ENCODE assay signal across 8 cellular contexts in genomic region chr10:12902135-12902572, GRCh38.
DNase-seq lines count a peak whose midpoint lies in the region; ATAC-seq and TF ChIP-seq lines count a peak whose summit lies in the region.

No MANE protein-coding gene starts in this region.

- ATAC-seq in HG03565 (IDR thresholded peaks at IDR 0.05; ENCODE audit: unreplicated experiment), result no peak

- peak; percentile 76 for DNase-seq in AG20443 (ENCODE audit: low spot score)
- DNase-seq in GM13976 (ENCODE audit: low spot score), result peak; percentile 81
- DNase-seq in NCI-H345 treated with DMSO at 0.1 percent for 48 hours (lab: John Stamatoyannopoulos, UW; ENCODE audit: unreplicated experiment), result peak; percentile 5
- DNase-seq in activated CD8-positive, alpha-beta memory T cell treated with anti-CD3 and anti-CD28 coated beads for 48 hours (ENCODE audit: low read depth in 2 of 3, low spot score in 2 of 3), result peak in 2 of 3 experiments; percentile 10 to 27
- DNase-seq in fibroblast of lung (ENCODE audit: low read depth in 2 of 2), result peak; percentile 47 to 66
- peak; percentile 96 for DNase-seq in osteoblast (ENCODE audit: insufficient read length, low spot score, missing footprints)
- DNase-seq in NCI-H526 treated with DMSO at 0.1 percent for 48 hours (lab: John Stamatoyannopoulos, UW), result no peak

- H3K4me1 ChIP-seq in fibroblast of lung (ENCODE audit: control insufficient read depth, extremely low read depth, insufficient read depth, low read length) (no peaks in the 10 kb centered on the region), osteoblast (ENCODE audit: insufficient read depth, low read length) (no peaks in the 10 kb centered on the region)

- no peaks in the 10 kb centered on the region for H3K79me2 ChIP-seq in fibroblast of lung (ENCODE audit: control insufficient read depth, insufficient read depth, low read length)
- H3K79me2 ChIP-seq in osteoblast (ENCODE audit: insufficient read depth, low read length), result no peaks in the 10 kb centered on the region

- no peaks in the 10 kb centered on the region for H4K20me1 ChIP-seq in fibroblast of lung (ENCODE audit: control insufficient read depth, extremely low read depth, insufficient read depth, low read length)
- no peaks in the 10 kb centered on the region for H4K20me1 ChIP-seq in osteoblast (ENCODE audit: insufficient read depth, low read length)

- H3K9me3 ChIP-seq in fibroblast of lung (ENCODE audit: control insufficient read depth, insufficient read depth, low read depth, low read length) (no peaks in the 10 kb centered on the region), osteoblast (ENCODE audit: low read depth, low read length) (no peaks in the 10 kb centered on the region)

- H3K36me3 ChIP-seq in fibroblast of lung (ENCODE audit: control insufficient read depth, insufficient read depth, low read length), result no peaks in the 10 kb centered on the region
- H3K36me3 ChIP-seq in osteoblast (ENCODE audit: insufficient read depth, low read length), result no peaks in the 10 kb centered on the region

- no peak overlapping the region for H3K9ac ChIP-seq in fibroblast of lung (ENCODE audit: insufficient read depth, low read length)

- no peak overlapping the region for H3K27ac ChIP-seq in fibroblast of lung (ENCODE audit: insufficient read depth, low read length)
- no peak overlapping the region for H3K27ac ChIP-seq in osteoblast (ENCODE audit: low read depth, low read length)

- no peaks in the 10 kb centered on the region for H3K27me3 ChIP-seq in fibroblast of lung (ENCODE audit: control insufficient read depth, insufficient read depth, low read length)
- peaks cover 10% of the 10 kb centered on the region for H3K27me3 ChIP-seq in osteoblast (ENCODE audit: insufficient read depth, low read length)

- H3K4me2 ChIP-seq in fibroblast of lung (ENCODE audit: extremely low read depth, insufficient read depth, low read length) (no peak overlapping the region), osteoblast (ENCODE audit: insufficient read depth, low read length) (no peak overlapping the region)

- TF ChIP-seq CTCF in GM13976 (IDR thresholded peaks at IDR 0.05; ENCODE audit: borderline replicate concordance, control extremely low read depth, extremely low read depth, insufficient read depth, missing control alignments), result peak; percentile 73
- peak; percentile 70 to 84 for TF ChIP-seq CTCF in fibroblast of lung (conservative IDR thresholded peaks at IDR 0.05 in 1 of 2, IDR thresholded peaks at IDR 0.05 in 1 of 2; ENCODE audit: low read depth in 1 of 2, low read length in 2 of 2)
- TF ChIP-seq CTCF in osteoblast (IDR thresholded peaks at IDR 0.05; ENCODE audit: extremely low read depth, low read depth, low read length), result peak; percentile 87

- in situ Hi-C loops in GM13976 (cut with MboI; ENCODE audit: low sequenced_read_pairs, unreplicated experiment), result no loop called here

- H2AFZ ChIP-seq in fibroblast of lung (ENCODE audit: low read length) (no peak overlapping the region), osteoblast (ENCODE audit: low read length) (no peak overlapping the region)

- no peak overlapping the region for H3K4me3 ChIP-seq in fibroblast of lung (replicated peaks in 1 of 4; ENCODE audit: control extremely low read depth in 1 of 4, insufficient read depth in 1 of 4, low read depth in 3 of 4, low read length in 4 of 4)
- no peak overlapping the region for H3K4me3 ChIP-seq in osteoblast (ENCODE audit: insufficient read depth, low read length)
